Comparison of ENCODE assay signal across 30 cellular contexts in genomic region chr3:28948685-28949084, GRCh38.
"Had no signal": no experiment of that assay in that cellular context is flagged by ENCODE, and none has a peak within 500 bp of the region (broad histone marks: within the 10 kb centered on the region; RNA-seq: fewer than 3 reads in every experiment).

No MANE protein-coding gene starts in this region.

- ATAC-seq: activated CD4-positive, alpha-beta T cell treated with anti-CD3 and anti-CD28 coated beads for 36 hours; activated CD8-positive, alpha-beta memory T cell treated with anti-CD3 and anti-CD28 coated beads, Interleukin-2, amount 10 ng/mL, durations not matched to agents 7 days and 5 days; activated CD8-positive, alpha-beta T cell treated with anti-CD3 and anti-CD28 coated beads, Interleukin-2, amount 10 ng/mL, durations not matched to agents 7 days and 5 days; activated naive CD8-positive, alpha-beta T cell treated with anti-CD3 and anti-CD28 coated beads, Interleukin-2, amount 50 U/mL, for 24 hours; body of pancreas; gastroesophageal sphincter; T-helper 17 cell had no signal

- H3K36me3 Mint-ChIP-seq: activated CD4-positive, alpha-beta memory T cell treated with anti-CD3 and anti-CD28 coated beads for 36 hours; activated CD8-positive, alpha-beta memory T cell treated with anti-CD3 and anti-CD28 coated beads, Interleukin-2, amount 10 ng/mL, durations not matched to agents 7 days and 5 days; activated naive CD4-positive, alpha-beta T cell treated with anti-CD3 and anti-CD28 coated beads, Interleukin-2, amount 50 U/mL, for 24 hours; activated naive CD8-positive, alpha-beta T cell treated with anti-CD3 and anti-CD28 coated beads for 36 hours had no signal

- H3K4me3 Mint-ChIP-seq: activated CD4-positive, alpha-beta memory T cell treated with anti-CD3 and anti-CD28 coated beads for 36 hours; activated CD4-positive, alpha-beta T cell treated with anti-CD3 and anti-CD28 coated beads for 36 hours; activated CD4-positive, alpha-beta T cell treated with anti-CD3 and anti-CD28 coated beads, Interleukin-2, amount 10 ng/mL, durations not matched to agents 24 days and 14 days; activated CD8-positive, alpha-beta memory T cell treated with anti-CD3 and anti-CD28 coated beads, Interleukin-2, amount 10 ng/mL, durations not matched to agents 7 days and 5 days; activated CD8-positive, alpha-beta T cell treated with anti-CD3 and anti-CD28 coated beads, Interleukin-2, amount 10 ng/mL, durations not matched to agents 7 days and 5 days; activated naive CD4-positive, alpha-beta T cell treated with anti-CD3 and anti-CD28 coated beads for 36 hours; activated naive CD4-positive, alpha-beta T cell treated with anti-CD3 and anti-CD28 coated beads, Interleukin-2, amount 50 U/mL, for 24 hours; activated naive CD8-positive, alpha-beta T cell treated with anti-CD3 and anti-CD28 coated beads for 36 hours; activated naive CD8-positive, alpha-beta T cell treated with anti-CD3 and anti-CD28 coated beads, Interleukin-2, amount 50 U/mL, for 24 hours; activated T-helper 1 cell treated with anti-CD3 and anti-CD28 coated beads, Interleukin-12 subunit alpha, Interleukin-12 subunit beta, Interleukin-2, Interleukin-4 antibody, amounts not matched to agents 30 ng/mL and 10 ng/mL and 1 ng/mL, durations not matched to agents 14 hours and 24 hours and 36 hours; T-helper 17 cell had no signal

- H3K36me3 ChIP-seq: adrenal gland, colonic mucosa, esophagus squamous epithelium, gastroesophageal sphincter had no signal

- H3K27ac Mint-ChIP-seq: activated CD4-positive, alpha-beta memory T cell treated with anti-CD3 and anti-CD28 coated beads for 36 hours; activated CD4-positive, alpha-beta T cell treated with anti-CD3 and anti-CD28 coated beads for 36 hours; activated CD4-positive, alpha-beta T cell treated with anti-CD3 and anti-CD28 coated beads, Interleukin-2, amount 10 ng/mL, durations not matched to agents 24 days and 14 days; activated CD8-positive, alpha-beta memory T cell treated with anti-CD3 and anti-CD28 coated beads, Interleukin-2, amount 10 ng/mL, durations not matched to agents 7 days and 5 days; activated CD8-positive, alpha-beta T cell treated with anti-CD3 and anti-CD28 coated beads, Interleukin-2, amount 10 ng/mL, durations not matched to agents 7 days and 5 days; activated naive CD4-positive, alpha-beta T cell treated with anti-CD3 and anti-CD28 coated beads for 36 hours; activated naive CD4-positive, alpha-beta T cell treated with anti-CD3 and anti-CD28 coated beads, Interleukin-2, amount 50 U/mL, for 24 hours; activated naive CD8-positive, alpha-beta T cell treated with anti-CD3 and anti-CD28 coated beads for 36 hours; activated naive CD8-positive, alpha-beta T cell treated with anti-CD3 and anti-CD28 coated beads, Interleukin-2, amount 50 U/mL, for 24 hours; activated T-helper 1 cell treated with anti-CD3 and anti-CD28 coated beads, Interleukin-12 subunit alpha, Interleukin-12 subunit beta, Interleukin-2, Interleukin-4 antibody, amounts not matched to agents 30 ng/mL and 10 ng/mL and 1 ng/mL, durations not matched to agents 14 hours and 24 hours and 36 hours; activated T-helper 2 cell treated with anti-CD3 and anti-CD28 coated beads, Interferon-gamma antibody, Interleukin-2, Interleukin-4, amounts not matched to agents 10 μg/mL and 5 μg/mL and 100 μg/mL, durations not matched to agents 14 hours and 24 hours and 36 hours; T-helper 17 cell had no signal

- H3K27me3 Mint-ChIP-seq: activated CD4-positive, alpha-beta memory T cell treated with anti-CD3 and anti-CD28 coated beads for 36 hours; activated naive CD4-positive, alpha-beta T cell treated with anti-CD3 and anti-CD28 coated beads, Interleukin-2, amount 50 U/mL, for 24 hours; T-helper 17 cell had no signal

- H3K4me3 ChIP-seq: adrenal gland, body of pancreas, colonic mucosa, esophagus squamous epithelium, gastroesophageal sphincter had no signal

- H3K4me1 ChIP-seq: adrenal gland, body of pancreas, colonic mucosa, gastroesophageal sphincter had no signal

- H3K9me3 ChIP-seq: adrenal gland, body of pancreas, colonic mucosa, esophagus squamous epithelium, gastroesophageal sphincter had no signal

- H3K27ac ChIP-seq: adrenal gland, body of pancreas, colonic mucosa, esophagus squamous epithelium, gastroesophageal sphincter had no signal

- H3K27me3 ChIP-seq: adrenal gland, body of pancreas, colonic mucosa, esophagus squamous epithelium, gastroesophageal sphincter had no signal

- DNase-seq: activated CD4-positive, alpha-beta memory T cell treated with anti-CD3 and anti-CD28 coated beads for 36 hours; activated CD4-positive, alpha-beta T cell treated with anti-CD3 and anti-CD28 coated beads for 36 hours; activated CD4-positive, alpha-beta T cell treated with anti-CD3 and anti-CD28 coated beads, Interleukin-2, amount 10 ng/mL, durations not matched to agents 24 days and 14 days; activated CD4-positive, CD25-positive, alpha-beta regulatory T cell; activated CD4-positive, CD25-positive, alpha-beta regulatory T cell treated with anti-CD3 and anti-CD28 coated beads, Interleukin-2, amount 50 U/mL, for 72 hours; activated CD8-positive, alpha-beta memory T cell treated with anti-CD3 and anti-CD28 coated beads, Interleukin-2, amount 10 ng/mL, durations not matched to agents 7 days and 5 days; activated CD8-positive, alpha-beta memory T cell treated with anti-CD3 and anti-CD28 coated beads, Interleukin-2, amount 50 U/mL, for 4 hours; activated CD8-positive, alpha-beta T cell treated with anti-CD3 and anti-CD28 coated beads, Interleukin-2, amount 10 ng/mL, durations not matched to agents 7 days and 5 days; activated effector memory CD4-positive, alpha-beta T cell treated with anti-CD3 and anti-CD28 coated beads, Interleukin-2, amount 50 U/mL, for 16 hours; activated naive CD4-positive, alpha-beta T cell treated with anti-CD3 and anti-CD28 coated beads for 36 hours; activated naive CD8-positive, alpha-beta T cell treated with anti-CD3 and anti-CD28 coated beads for 36 hours; activated naive CD8-positive, alpha-beta T cell treated with anti-CD3 and anti-CD28 coated beads, Interleukin-2, amount 50 U/mL, for 24 hours; activated T-cell treated with anti-CD3 and anti-CD28 coated beads, Interleukin-2, amount 50 U/mL, for 1 hour; activated T-cell treated with anti-CD3 and anti-CD28 coated beads, Interleukin-2, amount 50 U/mL, for 48 hours; adrenal gland; amygdala; aorta; body of pancreas; central memory CD4-positive, alpha-beta T cell; cerebellar nuclear complex; colonic mucosa; effector CD8-positive, alpha-beta T cell; esophagus squamous epithelium; foreskin melanocyte; T-helper 1 cell; T-helper 17 cell had no signal

- H3K4me1 Mint-ChIP-seq: activated CD4-positive, alpha-beta T cell treated with anti-CD3 and anti-CD28 coated beads for 36 hours; activated CD4-positive, alpha-beta T cell treated with anti-CD3 and anti-CD28 coated beads, Interleukin-2, amount 10 ng/mL, durations not matched to agents 24 days and 14 days; activated CD8-positive, alpha-beta memory T cell treated with anti-CD3 and anti-CD28 coated beads, Interleukin-2, amount 10 ng/mL, durations not matched to agents 7 days and 5 days; activated naive CD4-positive, alpha-beta T cell treated with anti-CD3 and anti-CD28 coated beads, Interleukin-2, amount 50 U/mL, for 24 hours; activated naive CD8-positive, alpha-beta T cell treated with anti-CD3 and anti-CD28 coated beads for 36 hours; activated naive CD8-positive, alpha-beta T cell treated with anti-CD3 and anti-CD28 coated beads, Interleukin-2, amount 50 U/mL, for 24 hours; T-helper 17 cell had no signal

- H3K9me3 Mint-ChIP-seq: activated CD4-positive, alpha-beta memory T cell treated with anti-CD3 and anti-CD28 coated beads for 36 hours; activated naive CD4-positive, alpha-beta T cell treated with anti-CD3 and anti-CD28 coated beads for 36 hours; activated naive CD4-positive, alpha-beta T cell treated with anti-CD3 and anti-CD28 coated beads, Interleukin-2, amount 50 U/mL, for 24 hours; activated naive CD8-positive, alpha-beta T cell treated with anti-CD3 and anti-CD28 coated beads for 36 hours; activated naive CD8-positive, alpha-beta T cell treated with anti-CD3 and anti-CD28 coated beads, Interleukin-2, amount 50 U/mL, for 24 hours; activated T-helper 2 cell treated with anti-CD3 and anti-CD28 coated beads, Interferon-gamma antibody, Interleukin-2, Interleukin-4, amounts not matched to agents 10 μg/mL and 5 μg/mL and 100 μg/mL, durations not matched to agents 14 hours and 24 hours and 36 hours had no signal
